ENCODE assay signal across 14 cellular contexts in the genomic region with DNA sequence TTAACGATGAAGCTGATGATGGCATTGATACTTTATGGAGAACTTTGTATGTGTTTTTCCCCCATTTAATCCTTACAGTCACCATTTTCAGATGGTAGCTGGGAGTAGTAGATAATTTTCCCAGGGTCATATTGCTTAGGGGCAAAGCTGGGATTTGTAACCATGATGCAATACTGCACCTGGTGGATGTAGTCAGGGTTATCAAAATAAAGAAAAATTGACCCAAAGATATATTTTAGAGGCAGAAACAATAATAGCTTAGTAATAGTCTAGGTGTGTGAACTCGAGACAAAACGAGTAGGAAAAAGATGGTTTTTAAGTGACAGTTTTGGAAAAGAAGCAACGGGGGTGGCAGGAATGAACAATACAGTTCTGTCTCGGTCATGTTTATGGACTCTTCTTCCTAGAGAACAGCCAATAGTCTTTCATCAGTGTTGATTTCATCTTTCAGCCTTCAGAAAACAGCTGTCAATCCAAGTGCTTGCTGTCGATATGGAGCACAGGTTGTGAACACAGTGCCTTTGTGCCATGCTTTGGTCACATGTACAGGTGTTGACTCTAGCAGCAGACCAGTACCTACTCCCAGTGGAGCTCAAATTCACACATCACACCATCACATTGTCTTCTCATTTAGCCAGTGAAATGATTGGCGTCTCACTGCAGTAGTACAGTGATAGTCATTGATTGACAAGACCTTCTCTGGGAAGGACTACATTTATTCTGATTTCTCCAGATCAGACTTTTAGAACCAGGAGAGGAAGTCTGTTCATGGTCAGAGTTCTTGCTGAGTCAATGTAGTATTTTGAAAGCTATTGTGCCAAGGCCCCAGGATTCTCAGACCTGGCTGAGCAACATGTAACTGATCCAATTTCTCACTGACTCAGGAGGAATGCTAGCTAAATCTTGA.
DNase-seq lines count a peak whose midpoint lies in the region; ATAC-seq, FAIRE-seq and TF ChIP-seq lines count a peak whose summit lies in the region.
"Had no signal": no experiment of that assay in that cellular context is flagged by ENCODE, and none has a peak within 500 bp of the region (broad histone marks: within the 10 kb centered on the region; RNA-seq: fewer than 3 reads in every experiment).

No MANE protein-coding gene starts in this region.

- H3K4me1 ChIP-seq in Panc1 (ENCODE audit: control insufficient read depth, insufficient read depth, low read length) (peaks cover 61% of the 10 kb centered on the region), mucosa of descending colon (ENCODE audit: low read depth) (no peaks in the 10 kb centered on the region)

- in situ Hi-C loops in Panc1 (cut with HindIII; ENCODE audit: low pct_unique_long_range_greater_than_20kb, low sequenced_read_pairs): no loop called here

- TF ChIP-seq POLR2A in GM12891 (IDR thresholded peaks at IDR 0.05; ENCODE audit: low read depth, low read length): no peak

- no peak for FAIRE-seq in GM12891 (lab: Jason Lieb, UNC)
- FAIRE-seq: astrocyte had no signal

- H3K9me3 ChIP-seq in Panc1 (ENCODE audit: control insufficient read depth, insufficient read depth, low read depth, low read length) (no peaks in the 10 kb centered on the region), mucosa of descending colon (no peaks in the 10 kb centered on the region)

- H3K36me3 Mint-ChIP-seq in mesothelial cell of epicardium: no peaks in the 10 kb centered on the region
- H3K36me3 Mint-ChIP-seq: naive thymus-derived CD8-positive, alpha-beta T cell had no signal

- intact Hi-C loops in Panc1 (cut with micrococcal nuclease; ENCODE audit: unreplicated experiment) (no loop called here), mucosa of descending colon (cut with DNase I, micrococcal nuclease) (no loop called here)

- peak overlapping the region; percentile 36; the same call in 1 of the 2 replicates for H3K27ac ChIP-seq in Panc1 (ENCODE audit: low read length)

- H3K36me3 ChIP-seq in Panc1 (ENCODE audit: control insufficient read depth, insufficient read depth, low read length): no peaks in the 10 kb centered on the region
- no peaks in the 10 kb centered on the region for H3K36me3 ChIP-seq in mucosa of descending colon (ENCODE audit: low read depth)

- no peak for TF ChIP-seq CTCF in Panc1 (IDR thresholded peaks at IDR 0.05)
- no peak for TF ChIP-seq CTCF in mucosa of descending colon (IDR thresholded peaks at IDR 0.05)
- no peak for TF ChIP-seq CTCF in mesothelial cell of epicardium (IDR thresholded peaks at IDR 0.05; ENCODE audit: unreplicated experiment)

- DNase-seq in GM12891 (ENCODE audit: insufficient read length, low spot score) (no peak), Panc1 (ENCODE audit: low read depth, low spot score) (no peak), pons (ENCODE audit: low spot score) (peak; percentile 82), NCI-H2227 (lab: John Stamatoyannopoulos, UW; ENCODE audit: unreplicated experiment) (no peak), mucosa of descending colon (no peak), NCI-H774 (lab: John Stamatoyannopoulos, UW) (no peak), mesothelial cell of epicardium (ENCODE audit: low spot score in 2 of 2, unreplicated experiment in 2 of 2) (no peak)
- DNase-seq: activated CD4-positive, alpha-beta T cell treated with anti-CD3 and anti-CD28 coated beads for 1 hour; activated T-cell treated with anti-CD3 and anti-CD28 coated beads, Interleukin-2, amount 50 U/mL, for 48 hours; COR-L47; naive thymus-derived CD8-positive, alpha-beta T cell; NCI-H69 had no signal

- POLR2A ChIA-PET in Panc1 (lab: Charles Lee): no interaction called here

- ATAC-seq in Panc1 (no peak), esophagus mucosa (peak; percentile 17), mucosa of descending colon (no peak)
- ATAC-seq: naive thymus-derived CD8-positive, alpha-beta T cell had no signal

- H3K9me3 Mint-ChIP-seq in mesothelial cell of epicardium: no peaks in the 10 kb centered on the region
- H3K9me3 Mint-ChIP-seq: naive thymus-derived CD8-positive, alpha-beta T cell had no signal

- H3K27me3 Mint-ChIP-seq in mesothelial cell of epicardium (ENCODE audit: low read depth): no peaks in the 10 kb centered on the region

- CTCF ChIA-PET in Panc1 (lab: Charles Lee): no interaction called here

- peaks cover 73% of the 10 kb centered on the region for H3K4me1 Mint-ChIP-seq in mesothelial cell of epicardium

- no peak overlapping the region for H3K27ac Mint-ChIP-seq in mesothelial cell of epicardium
- H3K27ac Mint-ChIP-seq: naive thymus-derived CD8-positive, alpha-beta T cell had no signal

- H3K4me3 Mint-ChIP-seq in mesothelial cell of epicardium: no peak overlapping the region
- H3K4me3 Mint-ChIP-seq: naive thymus-derived CD8-positive, alpha-beta T cell had no signal

- no TSS peak for BruUV-seq in Panc1 (replicated peaks; lab: Mats Ljungman, UMichigan)

- H3K4me3 ChIP-seq in Panc1 (ENCODE audit: low read depth in 2 of 2, low read length in 2 of 2) (no peak overlapping the region), mucosa of descending colon (no peak overlapping the region)

- no peaks in the 10 kb centered on the region for H3K27me3 ChIP-seq in Panc1 (ENCODE audit: control insufficient read depth, insufficient read depth, low read length)

TF ChIP-seq in GM12891, 5 proteins besides CTCF, POLR2A, EP300 and RAD21:
- TF ChIP-seq SPI1 (IDR thresholded peaks at IDR 0.05; ENCODE audit: low read depth, low read length) (0 out of 2 replicates have a peak, but pooled peaks have one; percentile 8), PAX5 (IDR thresholded peaks at IDR 0.05; ENCODE audit: insufficient read depth, low read length, severe bottlenecking) (no peak), POLR2AphosphoS5 (IDR thresholded peaks at IDR 0.05; ENCODE audit: low read depth, low read length) (no peak), TAF1 (IDR thresholded peaks at IDR 0.05; ENCODE audit: low read depth, low read length) (no peak), POU2F2 (IDR thresholded peaks at IDR 0.05; ENCODE audit: low read depth, low read length) (no peak)
